In the genomic region with DNA sequence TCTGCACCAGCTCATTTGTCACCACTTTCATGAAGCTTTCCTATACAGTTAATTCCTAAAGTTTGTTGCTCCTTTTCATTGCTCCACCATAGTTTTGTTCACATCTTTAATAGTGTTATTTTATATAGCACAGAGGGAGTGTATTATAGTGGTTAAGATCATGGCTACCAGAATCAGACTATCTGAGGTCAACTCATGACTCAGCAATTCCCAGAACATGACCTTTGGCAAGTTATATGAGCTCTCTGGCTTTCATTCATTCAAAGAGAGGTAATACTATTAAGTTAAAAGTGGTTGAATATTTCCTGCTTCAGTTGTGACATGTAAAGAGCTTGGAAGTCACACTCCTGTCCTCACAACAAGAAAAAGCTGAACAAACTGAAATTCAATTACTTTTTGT, we compare ENCODE assay signal across 3 cellular contexts.
A peak's percentile ranks its signal among the peaks of the same experiment; 100 is the strongest.
TF ChIP-seq lines count a peak whose summit lies in the region.

No MANE protein-coding gene starts in this region.

TF ChIP-seq in A549, 52 proteins besides CTCF, POLR2A, EP300 and RAD21:
- TF ChIP-seq NFE2L2 (conservative IDR thresholded peaks at IDR 0.05; ENCODE audit: low read length) (peak; percentile 59), HEYL (CRISPR knock-in tag; IDR thresholded peaks at IDR 0.05) (no peak), MAFK (IDR thresholded peaks at IDR 0.05; ENCODE audit: partially characterized antibody) (peak; percentile 76)

TF ChIP-seq in HepG2, 621 proteins besides CTCF, POLR2A, EP300 and RAD21:
- TF ChIP-seq SALL1 (CRISPR knock-in tag; IDR thresholded peaks at IDR 0.05) (no peak), HNF1A (IDR thresholded peaks at IDR 0.05; ENCODE audit: low read depth) (no peak), HNF1A (CRISPR knock-in tag; IDR thresholded peaks at IDR 0.05; ENCODE audit: borderline replicate concordance) (no peak), MLXIP (CRISPR knock-in tag; IDR thresholded peaks at IDR 0.05; ENCODE audit: borderline replicate concordance) (no peak), MAFK (conservative IDR thresholded peaks at IDR 0.05 in 1 of 2, IDR thresholded peaks at IDR 0.05 in 1 of 2; ENCODE audit: low read length in 2 of 2) (peak; percentile 57 to 85), NFE2L2 (IDR thresholded peaks at IDR 0.05; ENCODE audit: low read length) (peak; percentile 59), SIX4 (CRISPR knock-in tag; IDR thresholded peaks at IDR 0.05) (no peak), MAFF (IDR thresholded peaks at IDR 0.05; ENCODE audit: low read depth, low read length) (peak; percentile 54)
TF ChIP-seq in HepG2: peak in this region for 3.

TF ChIP-seq in SK-N-SH, 30 proteins besides CTCF, POLR2A, EP300 and RAD21:
- TF ChIP-seq POLR2AphosphoS5 (IDR thresholded peaks at IDR 0.05; ENCODE audit: low read depth, low read length) (no peak), EZH2phosphoT487 (IDR thresholded peaks at IDR 0.05; ENCODE audit: borderline replicate concordance, low read depth) (no peak)
